26 cellular contexts compared by ENCODE assay signal in the genomic region with DNA sequence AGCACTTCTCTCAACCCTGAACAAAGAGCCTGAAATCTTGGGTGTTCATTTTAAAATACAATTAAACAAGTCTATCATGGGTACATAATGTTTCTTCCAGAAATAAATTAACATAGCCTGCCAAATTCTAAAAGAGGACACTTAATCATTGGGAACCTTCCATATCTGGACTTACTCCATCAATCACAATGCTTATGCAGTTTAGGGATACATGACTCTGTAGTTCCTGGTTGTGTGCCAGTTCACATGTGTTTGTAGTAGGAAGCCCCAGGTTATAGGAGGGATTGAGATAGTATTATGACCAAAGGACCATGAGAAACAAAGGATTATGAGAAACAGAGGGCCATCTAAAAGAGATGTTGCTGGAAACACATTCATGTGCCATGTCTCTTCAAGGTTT. TPM values are rescaled to one million over a fixed set of nuclear protein-coding genes. Genes with fewer than 3 reads are reported as not detected.
DNase-seq lines count a peak whose midpoint lies in the region; ATAC-seq, FAIRE-seq and TF ChIP-seq lines count a peak whose summit lies in the region.
"Had no signal": no experiment of that assay in that cellular context is flagged by ENCODE, and none has a peak within 500 bp of the region (broad histone marks: within the 10 kb centered on the region; RNA-seq: fewer than 3 reads in every experiment).

No MANE protein-coding gene starts in this region.

- DNase-seq in Right ventricle myocardium inferior (ENCODE audit: missing footprints) = no peak
- no peak for DNase-seq in cardiac septum (ENCODE audit: low spot score)
- DNase-seq in GM18507 (ENCODE audit: extremely low spot score, insufficient read length, low read depth) = no peak
- DNase-seq in left ventricle myocardium inferior = no peak
- no peak for DNase-seq in stimulated activated CD4-positive, alpha-beta T cell treated with anti-CD3 and anti-CD28 coated beads, Interleukin-2, amount 100 ng/mL, for 24 hours
- DNase-seq in GM12891 (ENCODE audit: insufficient read length, low spot score) = no peak
- DNase-seq: 8988T; ACHN; AML-193; BE2C; CD4-positive, alpha-beta T cell; CD8-positive, alpha-beta memory T cell; DMS 273 treated with DMSO at 0.1 percent for 48 hours; DMS79; GF-D8; H9 had no signal

- no peak for TF ChIP-seq POLR2A in GM12891 (IDR thresholded peaks at IDR 0.05; ENCODE audit: low read depth, low read length)

- H3K27ac ChIP-seq in left ventricle myocardium inferior (replicated peaks) = peak overlapping the region; percentile 45
- H3K27ac ChIP-seq: A549; BLaER1 treated with 17β-estradiol and CSF1 and Interleukin-3, amounts not matched to agents 10 nM and 100 nM had no signal

- H3K4me1 ChIP-seq in left ventricle myocardium inferior = peaks cover 10% of the 10 kb centered on the region
- H3K4me1 ChIP-seq: A549, BE2C had no signal

- intact Hi-C loops in Right ventricle myocardium inferior (cut with DNase I) (no loop called here), cardiac septum (cut with DNase I) (no loop called here), left ventricle myocardium inferior (cut with micrococcal nuclease) (no loop called here)

- peak; percentile 31 for FAIRE-seq in GM18507 (lab: Jason Lieb, UNC)
- FAIRE-seq in GM12891 (lab: Jason Lieb, UNC) = no peak
- FAIRE-seq: A549, D721Med, GM12892, GM19239 had no signal

- no peaks in the 10 kb centered on the region for H3K27me3 ChIP-seq in left ventricle myocardium inferior (ENCODE audit: low read depth)
- H3K27me3 ChIP-seq: BE2C; BLaER1 treated with 17β-estradiol and CSF1 and Interleukin-3, amounts not matched to agents 10 nM and 100 nM had no signal

- no peak for TF ChIP-seq CTCF in left ventricle myocardium inferior (IDR thresholded peaks at IDR 0.05; ENCODE audit: borderline replicate concordance)

- ATAC-seq in Right ventricle myocardium inferior = peak; percentile 76
- ATAC-seq: A549, GM23338, HCT116 had no signal

- no peaks in the 10 kb centered on the region for H3K36me3 ChIP-seq in left ventricle myocardium inferior
- H3K36me3 ChIP-seq: BE2C; BLaER1 treated with 17β-estradiol and CSF1 and Interleukin-3, amounts not matched to agents 10 nM and 100 nM had no signal

- no peak overlapping the region for H3K4me3 ChIP-seq in left ventricle myocardium inferior
- H3K4me3 ChIP-seq: A549; BLaER1 treated with 17β-estradiol and CSF1 and Interleukin-3, amounts not matched to agents 10 nM and 100 nM; GM23338 had no signal

- no peaks in the 10 kb centered on the region for H3K9me3 ChIP-seq in left ventricle myocardium inferior (replicated peaks)
- H3K9me3 ChIP-seq: A549; BE2C; BLaER1 treated with 17β-estradiol and CSF1 and Interleukin-3, amounts not matched to agents 10 nM and 100 nM had no signal

TF ChIP-seq in GM12891, 5 proteins besides CTCF, POLR2A, EP300 and RAD21:
- no peak for TF ChIP-seq PAX5 (IDR thresholded peaks at IDR 0.05; ENCODE audit: insufficient read depth, low read length, severe bottlenecking)

RNA-seq across cellular contexts. Expression of gene DAB1, which starts 19.1 kb away (rescaled TPM):
- total RNA-seq in Right ventricle myocardium inferior = 9.0 TPM
- total RNA-seq in cardiac septum = 2.0 TPM
- 0.77 TPM for total RNA-seq in left ventricle myocardium inferior
- 0.04 TPM for polyA plus RNA-seq in GM12891 (2012; ENCODE audit: low read depth, missing spikeins)
- total RNA-seq: G401, H4 had no signal
- polyA plus RNA-seq: A549, CD14-positive monocyte had no signal
